In genomic region chr18:50306944-50307343, GRCh38 we compare ENCODE assay signal across 9 cellular contexts. TPM values are rescaled to one million over a fixed set of nuclear protein-coding genes. Genes with fewer than 3 reads are reported as not detected.
DNase-seq lines count a peak whose midpoint lies in the region; ATAC-seq, FAIRE-seq and TF ChIP-seq lines count a peak whose summit lies in the region.
"Had no signal": no experiment of that assay in that cellular context is flagged by ENCODE, and none has a peak within 500 bp of the region (broad histone marks: within the 10 kb centered on the region; RNA-seq: fewer than 3 reads in every experiment).

No MANE protein-coding gene starts in this region.

- H3K79me2 ChIP-seq in GM23338 (replicated peaks; ENCODE audit: insufficient read depth): no peaks in the 10 kb centered on the region

- TF ChIP-seq CTCF in A549 (IDR thresholded peaks at IDR 0.05) (no peak), GM23338 (conservative IDR thresholded peaks at IDR 0.05; ENCODE audit: low read depth in 2 of 2) (no peak), left lung (IDR thresholded peaks at IDR 0.05) (no peak)

- peak overlapping the region; percentile 79; the same call in 2 of the 3 replicates for H3K4me3 Mint-ChIP-seq in GM23338

- no peak for DNase-seq in A549 (ENCODE audit: low read depth in 1 of 2, low spot score in 1 of 2)
- DNase-seq in GM23338 (ENCODE audit: low spot score): peak; percentile 21
- DNase-seq in amniotic epithelial cell (ENCODE audit: low read depth): peak; percentile 98
- no peak for DNase-seq in left lung
- DNase-seq in kidney glomerular epithelial cell (lab: John Stamatoyannopoulos, UW): no peak
- no peak for DNase-seq in NCI-H345 (lab: John Stamatoyannopoulos, UW)
- no peak for DNase-seq in stimulated activated CD4-positive, alpha-beta T cell treated with anti-CD3 and anti-CD28 coated beads, Interleukin-12 subunit alpha, Interleukin-12 subunit beta, amount 100 ng/mL, for 4 hours
- no peak for DNase-seq in cerebellum (ENCODE audit: low spot score)

- H3K4me1 ChIP-seq in A549 (peaks cover 9% of the 10 kb centered on the region; the same call in 2 of the 3 replicates), GM23338 (ENCODE audit: insufficient read depth) (peaks cover 5% of the 10 kb centered on the region; the same call in 1 of the 2 replicates), left lung (peaks cover 6 to 14% of the 10 kb centered on the region in 2 donors)

- no peaks in the 10 kb centered on the region for H4K20me1 ChIP-seq in GM23338 (replicated peaks; ENCODE audit: insufficient read depth)

- H3F3A ChIP-seq in GM23338 (replicated peaks; ENCODE audit: low read depth): no peaks in the 10 kb centered on the region

- no peak overlapping the region for H3K27ac Mint-ChIP-seq in GM23338

- no peak for TF ChIP-seq RAD21 in A549 (conservative IDR thresholded peaks at IDR 0.05 in 1 of 2, IDR thresholded peaks at IDR 0.05 in 1 of 2)

- H3K9me2 ChIP-seq in GM23338 (ENCODE audit: insufficient read depth): no peaks in the 10 kb centered on the region

- H3K27me3 Mint-ChIP-seq in GM23338 (ENCODE audit: insufficient read depth, low read depth, poor library complexity): peaks cover 11% of the 10 kb centered on the region

- H3K4me3 ChIP-seq in A549 (peak overlapping the region; percentile 48; the same call in 1 of the 3 replicates), GM23338 (peak overlapping the region; percentile 59), left lung (no peak overlapping the region)

- peaks cover 4% of the 10 kb centered on the region; the same call in 1 of the 3 replicates for H3K9me3 Mint-ChIP-seq in GM23338

- TF ChIP-seq POLR2A in A549 (IDR thresholded peaks at IDR 0.05; ENCODE audit: low read length): no peak

- peak overlapping the region; percentile 77; the same call in 1 of the 2 replicates for H2AFZ ChIP-seq in GM23338

- FAIRE-seq in A549 (lab: Jason Lieb, UNC): no peak

- H3K36me3 ChIP-seq in GM23338 (ENCODE audit: insufficient read depth): no peaks in the 10 kb centered on the region
- no peaks in the 10 kb centered on the region for H3K36me3 ChIP-seq in left lung

- H3K9me3 ChIP-seq in A549 (peaks cover 9% of the 10 kb centered on the region; the same call in 2 of the 3 replicates), left lung (no peaks in the 10 kb centered on the region)

- no peaks in the 10 kb centered on the region for H3K36me3 Mint-ChIP-seq in GM23338 (ENCODE audit: low read depth)

- POLR2A ChIA-PET in A549 (lab: Yijun Ruan, JAX): interaction anchor here (1.4 kb wide), 1 partner anchor 25 kb away, joined by 10 read pairs; the partner anchor contains the start of gene MBD1

- intact Hi-C loops in left lung (cut with DNase I): no loop called here

- H3K27ac ChIP-seq in A549 (peak overlapping the region in 1 of 2 experiments; percentile 79; a peak in 2 of 6 replicates), GM23338 (ENCODE audit: low read depth) (no peak overlapping the region), left lung (no peak overlapping the region)
- H3K27ac ChIP-seq: foreskin keratinocyte had no signal

- H3K4me2 ChIP-seq in A549 (peak overlapping the region; percentile 80), GM23338 (peak overlapping the region; percentile 69)

- ATAC-seq in A549 (no peak), GM23338 (peak; percentile 29), left lung (peak; percentile 11)

- TF ChIP-seq EP300 in A549 (IDR thresholded peaks at IDR 0.05): no peak

- CTCF ChIA-PET in A549 (lab: Yijun Ruan, JAX): interaction anchor here (0.9 to 2.7 kb wide), 2 partner anchors 25 to 50 kb away, joined by 3 to 7 read pairs; no protein-coding TSS in a partner anchor

- WGBS in A549 (ENCODE audit: missing lambda C conversion rate): 74% methylated on average over 8 of the region's 8 CpGs

- H3K4me1 Mint-ChIP-seq in GM23338: no peaks in the 10 kb centered on the region

- H3K27me3 ChIP-seq in GM23338 (ENCODE audit: insufficient read depth): peaks cover 51% of the 10 kb centered on the region
- H3K27me3 ChIP-seq in left lung: peaks cover 12 to 83% of the 10 kb centered on the region in 2 donors

TF ChIP-seq in A549, 52 proteins besides CTCF, POLR2A, EP300 and RAD21 (continues in another document):
- no peak for TF ChIP-seq RARB (CRISPR knock-in tag; IDR thresholded peaks at IDR 0.05)
- TF ChIP-seq HEYL (CRISPR knock-in tag; IDR thresholded peaks at IDR 0.05): no peak
- TF ChIP-seq TFCP2L1 (CRISPR knock-in tag; IDR thresholded peaks at IDR 0.05): no peak
- TF ChIP-seq HMGXB4 (CRISPR knock-in tag; IDR thresholded peaks at IDR 0.05; ENCODE audit: borderline replicate concordance): no peak

RNA-seq across cellular contexts. Expression of gene CXXC1, which starts 19.5 kb away (rescaled TPM):
- polyA plus RNA-seq in A549 (2011; rRNA removed) (19.1 and 21.2 TPM in 2 replicates), A549 (2017; fragmentation: RNase III; extraction: RNeasy Plus Mini Kit Qiagen cat#74134 plus additional on column Dnase treatment) (51.2 to 57.4 TPM (median 54.3 TPM) in 3 replicates), GM23338 (2016; fragmentation: Nextera tagmentation; extraction: Ambion mirVana) (58.6 and 59.0 TPM in 2 replicates)
- polyA plus RNA-seq in A549 (2012; cell fraction: cytosol; rRNA removed): 72.5 and 73.3 TPM in 2 replicates
- polyA plus RNA-seq in A549 (2012; cell fraction: nucleus; rRNA removed): 287 and 335 TPM in 2 replicates
- polyA minus RNA-seq in A549 (2011; rRNA and poly(A)+ RNA removed): 18.0 and 19.1 TPM in 2 replicates
- total RNA-seq in GM23338 (2014; rRNA removed; shearing (Covaris generic)): 65.1 and 74.3 TPM in 2 replicates
- total RNA-seq in left lung (10 to 100 TPM; 57.4 to 73.6 TPM), cerebellum (38.4 TPM)

RNA-seq across cellular contexts. Expression of gene MBD1, which starts 25.6 kb away (rescaled TPM):
- polyA plus RNA-seq in A549 (2011; rRNA removed) (27.9 and 28.6 TPM in 2 replicates), A549 (2017; fragmentation: RNase III; extraction: RNeasy Plus Mini Kit Qiagen cat#74134 plus additional on column Dnase treatment) (26.7 to 28.6 TPM (median 28.0 TPM) in 3 replicates), GM23338 (2016; fragmentation: Nextera tagmentation; extraction: Ambion mirVana) (17.0 TPM in 2 replicates)
- 33.3 and 35.1 TPM in 2 replicates for polyA plus RNA-seq in A549 (2012; cell fraction: cytosol; rRNA removed)
- polyA plus RNA-seq in A549 (2012; cell fraction: nucleus; rRNA removed): 99.0 and 119 TPM in 2 replicates
- 28.9 and 34.9 TPM in 2 replicates for polyA minus RNA-seq in A549 (2011; rRNA and poly(A)+ RNA removed)
- 43.5 and 44.5 TPM in 2 replicates for total RNA-seq in GM23338 (2014; rRNA removed; shearing (Covaris generic))
- total RNA-seq in left lung (10 to 100 TPM; 51.9 to 64.9 TPM), cerebellum (57.1 TPM)

RNA-seq across cellular contexts. Expression of gene CFAP53, which starts 40.6 kb away (rescaled TPM):
- polyA plus RNA-seq in A549 (2011; rRNA removed) (0.38 and 0.66 TPM in 2 replicates), A549 (2017; fragmentation: RNase III; extraction: RNeasy Plus Mini Kit Qiagen cat#74134 plus additional on column Dnase treatment) (0.45 to 0.55 TPM (median 0.54 TPM) in 3 replicates), GM23338 (2016; fragmentation: Nextera tagmentation; extraction: Ambion mirVana) (0.23 and 0.71 TPM in 2 replicates)
- 0.18 and 0.21 TPM in 2 replicates for polyA plus RNA-seq in A549 (2012; cell fraction: cytosol; rRNA removed)
- 0.05 and 0.06 TPM in 2 replicates for polyA plus RNA-seq in A549 (2012; cell fraction: nucleus; rRNA removed)
- 0.12 and 0.19 TPM in 2 replicates for polyA minus RNA-seq in A549 (2011; rRNA and poly(A)+ RNA removed)
- not detected in 2 replicates for total RNA-seq in GM23338 (2014; rRNA removed; shearing (Covaris generic))
- total RNA-seq in left lung (1 to 10 TPM in 1 of 2 donors, under 1 TPM in 1; 0.20 to 2.3 TPM), cerebellum (1.7 TPM)

Comparison
In these comparisons a context has a peak if more than half of its experiments do, and no peak if none do; other contexts are left out.
1. ATAC-seq: peak in GM23338 (single experiment) and left lung (single experiment); none in A549 (0 of 2).
2. DNase-seq: peak in GM23338 (single experiment) and amniotic epithelial cell (single experiment); none in A549 (0 of 2), left lung (0 of 2), kidney glomerular epithelial cell (single experiment), NCI-H345 (single experiment), stimulated activated CD4-positive, alpha-beta T cell treated with anti-CD3 and anti-CD28 coated beads, Interleukin-12 subunit alpha, Interleukin-12 subunit beta, amount 100 ng/mL, for 4 hours (single experiment) and cerebellum (single experiment).
3. H3K4me3 ChIP-seq: peak in A549 (single experiment) and GM23338 (single experiment); none in left lung (0 of 2).